ENCODE assay signal across 1 cellular context in the genomic region with DNA sequence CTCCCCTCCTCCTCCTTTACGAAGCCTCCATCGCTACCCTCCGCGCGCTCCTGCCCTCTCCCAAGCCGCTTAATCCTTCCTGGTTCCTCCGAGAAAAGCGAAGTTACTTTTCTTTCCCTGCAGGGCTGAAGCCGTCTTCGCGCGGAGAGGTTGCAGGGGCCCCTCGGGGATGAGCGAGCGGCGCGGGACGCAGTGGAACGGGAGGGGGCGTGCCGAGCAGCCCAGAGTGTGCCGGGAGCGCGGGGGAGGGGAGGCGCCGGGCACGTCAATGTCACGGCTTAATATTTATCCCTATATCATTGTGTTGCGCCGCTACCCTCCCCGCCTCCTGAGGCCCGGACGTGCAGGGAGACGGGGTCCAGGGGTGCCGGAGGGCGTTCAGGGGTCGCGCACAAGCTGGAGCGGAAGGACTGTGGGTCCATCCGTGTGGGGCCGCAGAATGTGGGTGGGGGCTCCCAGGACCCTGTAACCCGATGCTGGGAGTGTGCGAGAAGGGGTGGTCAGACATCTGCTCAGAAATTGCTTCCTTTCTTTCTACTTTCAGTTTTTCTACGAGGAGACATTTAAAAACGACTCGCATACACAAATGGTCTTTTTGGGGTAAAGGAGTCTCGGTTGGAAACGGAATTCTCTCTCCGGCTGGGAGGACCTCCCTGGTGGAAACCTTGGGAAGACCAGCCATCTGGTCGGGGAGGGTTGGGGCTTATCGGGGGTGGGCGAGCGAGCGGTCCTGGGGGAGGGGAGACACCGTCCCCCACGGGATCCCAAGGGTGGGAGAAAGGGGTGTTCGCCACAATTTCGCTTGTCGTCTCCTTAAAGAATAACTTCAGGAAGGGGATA.
TF ChIP-seq lines count a peak whose summit lies in the region.

No MANE protein-coding gene starts in this region.

TF ChIP-seq in H1, 55 proteins besides CTCF, POLR2A, EP300 and RAD21:
- TF ChIP-seq, protein P1, sequence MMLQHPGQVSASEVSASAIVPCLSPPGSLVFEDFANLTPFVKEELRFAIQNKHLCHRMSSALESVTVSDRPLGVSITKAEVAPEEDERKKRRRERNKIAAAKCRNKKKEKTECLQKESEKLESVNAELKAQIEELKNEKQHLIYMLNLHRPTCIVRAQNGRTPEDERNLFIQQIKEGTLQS (IDR thresholded peaks at IDR 0.05; ENCODE audit: insufficient read depth, low read depth, low read length): no peak
- TF ChIP-seq SUZ12 (IDR thresholded peaks at IDR 0.05; ENCODE audit: low read length) (peak; percentile 44; the same call in 1 of the 2 replicates), ASH2L (IDR thresholded peaks at IDR 0.05; ENCODE audit: low read length) (peak; percentile 72), EZH2 (IDR thresholded peaks at IDR 0.05; ENCODE audit: low read depth, low read length, severe bottlenecking) (no peak), MAX (IDR thresholded peaks at IDR 0.05) (no peak), TBP (IDR thresholded peaks at IDR 0.05; ENCODE audit: low read depth, low read length) (0 out of 2 replicates have a peak, but pooled peaks have one; percentile 28), JUND (IDR thresholded peaks at IDR 0.05; ENCODE audit: low read length) (no peak), BRCA1 (IDR thresholded peaks at IDR 0.05; ENCODE audit: low read depth, low read length) (no peak), CBX5 (IDR thresholded peaks at IDR 0.05; ENCODE audit: low read depth, low read length) (no peak)
